Comparison of ENCODE assay signal across 5 cellular contexts in the genomic region with DNA sequence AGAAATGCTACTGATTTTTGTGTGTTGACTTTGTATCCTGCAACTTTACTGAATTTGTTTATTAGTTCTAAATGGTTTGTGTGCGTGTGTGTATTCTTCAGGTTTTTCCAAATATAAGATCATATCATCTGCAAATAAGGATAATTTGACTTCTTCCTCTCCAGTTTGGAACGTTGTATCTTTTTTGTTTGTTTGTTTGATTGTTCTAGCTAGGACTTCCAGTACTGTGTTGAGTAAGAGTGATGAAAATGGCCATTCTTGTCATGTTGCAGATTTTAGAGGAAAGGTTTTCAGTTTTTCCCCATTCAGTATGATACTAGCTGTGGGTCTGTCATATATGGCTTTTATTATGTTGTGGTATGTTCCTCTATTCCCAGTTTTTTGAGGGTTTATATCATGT.
A peak's percentile ranks its signal among the peaks of the same experiment; 100 is the strongest.
DNase-seq lines count a peak whose midpoint lies in the region; ATAC-seq and TF ChIP-seq lines count a peak whose summit lies in the region.
"Not testable (repeated sequence)": the region's sequence is repeated elsewhere in the genome, so short reads cannot be mapped to it uniquely, and the experiment has no call there.

No MANE protein-coding gene starts in this region.

- TF ChIP-seq POLR2A in gastrocnemius medialis (IDR thresholded peaks at IDR 0.05) = not testable (repeated sequence)

- in situ Hi-C loops in gastrocnemius medialis (cut with MboI; ENCODE audit: low sequenced_read_pairs in 4 of 4) = not testable (repeated sequence)

- H3K9me3 ChIP-seq in liver (ENCODE audit: control insufficient read depth in 4 of 4, low read length in 3 of 4); gastrocnemius medialis: not testable (repeated sequence)

- peaks cover 21% of the 10 kb centered on the region for H3K36me3 Mint-ChIP-seq in MCF 10A (ENCODE audit: insufficient read depth, unreplicated experiment)

- peaks cover 37% of the 10 kb centered on the region for H3K4me1 Mint-ChIP-seq in MCF 10A (ENCODE audit: insufficient read depth, unreplicated experiment)

- not testable (repeated sequence) for TF ChIP-seq CTCF in C4-2B (conservative IDR thresholded peaks at IDR 0.05); LNCaP clone FGC (IDR thresholded peaks at IDR 0.05; ENCODE audit: control insufficient read depth, extremely low read depth, insufficient read depth); MCF 10A (IDR thresholded peaks at IDR 0.05; ENCODE audit: unreplicated experiment); liver (IDR thresholded peaks at IDR 0.05; ENCODE audit: low read depth, low read length, missing input control); gastrocnemius medialis (IDR thresholded peaks at IDR 0.05 in 4 of 5, conservative IDR thresholded peaks at IDR 0.05 in 1 of 5)

- ATAC-seq in gastrocnemius medialis = not testable (repeated sequence)

- not testable (repeated sequence) for BruUV-seq in MCF 10A (replicated peaks; lab: Mats Ljungman, UMichigan)

- H3K9me3 Mint-ChIP-seq in MCF 10A (ENCODE audit: unreplicated experiment) = peaks cover 14% of the 10 kb centered on the region

- H3K4me1 ChIP-seq in liver (ENCODE audit: control insufficient read depth in 4 of 4, insufficient read depth in 4 of 4, low read length in 3 of 4) (peaks cover 0 to 39% (median 17%) of the 10 kb centered on the region in 4 donors), gastrocnemius medialis (peaks cover 79 to 91% of the 10 kb centered on the region in 2 donors)

- H3K27ac Mint-ChIP-seq in MCF 10A (ENCODE audit: low read depth, unreplicated experiment) = peak overlapping the region; percentile 47

- not testable (repeated sequence) for H3K9ac ChIP-seq in liver (ENCODE audit: low read depth in 1 of 2, low read length in 2 of 2)

- H3K4me3 ChIP-seq in LNCaP clone FGC (ENCODE audit: low read depth, low read length); liver (ENCODE audit: low read depth in 1 of 3, low read length in 3 of 3); gastrocnemius medialis: not testable (repeated sequence)

- POLR2A ChIA-PET in MCF 10A (lab: Yijun Ruan, JAX) = interaction anchor here (0.6 kb wide), 1 partner anchor 39 kb away, joined by 3 read pairs; no protein-coding TSS in a partner anchor

- not testable (repeated sequence) for H3K27me3 ChIP-seq in liver (ENCODE audit: control insufficient read depth in 4 of 4, insufficient read depth in 4 of 4, low read length in 3 of 4); gastrocnemius medialis

- H3K27ac ChIP-seq in C4-2B (peak overlapping the region; percentile 86), gastrocnemius medialis (peak overlapping the region; percentile 9 to 99 (median 84))
- H3K27ac ChIP-seq in liver (ENCODE audit: low read depth in 1 of 2, low read length in 2 of 2) = not testable (repeated sequence)

- peak in 1 of 2 donors; percentile 8 for TF ChIP-seq RAD21 in liver (IDR thresholded peaks at IDR 0.05)

- CTCF ChIA-PET in MCF 10A (lab: Yijun Ruan, JAX) = interaction anchor here (0.5 kb wide), 1 partner anchor 483 kb away, joined by 3 read pairs; no protein-coding TSS in a partner anchor

- H3K27me3 Mint-ChIP-seq in MCF 10A (ENCODE audit: insufficient read depth, unreplicated experiment) = not testable (repeated sequence)

- not testable (repeated sequence) for H3K4me3 Mint-ChIP-seq in MCF 10A (ENCODE audit: unreplicated experiment)

- intact Hi-C loops in MCF 10A (cut with micrococcal nuclease); gastrocnemius medialis (cut with DNase I; ENCODE audit: low total_unique reads): not testable (repeated sequence)

- WGBS in liver = 40% methylated on average over 2 of the region's 2 CpGs

- DNase-seq in LNCaP clone FGC (ENCODE audit: low read depth) = peak; percentile 72
- DNase-seq in MCF 10A (ENCODE audit: unreplicated experiment); gastrocnemius medialis: not testable (repeated sequence)

- H3K36me3 ChIP-seq in liver (ENCODE audit: control insufficient read depth in 4 of 4, insufficient read depth in 3 of 4, low read depth in 1 of 4, low read length in 3 of 4); gastrocnemius medialis: not testable (repeated sequence)

TF ChIP-seq in liver, 16 proteins besides CTCF, POLR2A, EP300 and RAD21:
- TF ChIP-seq YY1 (IDR thresholded peaks at IDR 0.05) = peak; percentile 15
